In genomic region chr1:235068155-235069121, GRCh38 we compare ENCODE assay signal across 8 cellular contexts.
A peak's percentile ranks its signal among the peaks of the same experiment; 100 is the strongest.
DNase-seq lines count a peak whose midpoint lies in the region; ATAC-seq and TF ChIP-seq lines count a peak whose summit lies in the region.

No MANE protein-coding gene starts in this region.

- H3K9ac ChIP-seq in mammary epithelial cell (ENCODE audit: insufficient read depth, low read length) (peak overlapping the region; percentile 85), mesenchymal stem cell (ENCODE audit: low read length) (peak overlapping the region; percentile 66)

- H3K4me2 ChIP-seq in mammary epithelial cell (ENCODE audit: insufficient read depth, low read depth, low read length) (peak overlapping the region; percentile 68), mesenchymal stem cell (ENCODE audit: low read length, poor library complexity, severe bottlenecking) (no peak overlapping the region)

- peak overlapping the region; percentile 2 to 62 for H3K4ac ChIP-seq in mesenchymal stem cell (ENCODE audit: low read depth in 1 of 2, low read length in 2 of 2)

- H3K36me3 ChIP-seq in mammary epithelial cell (ENCODE audit: insufficient read depth, low read length) = no peaks in the 10 kb centered on the region
- no peaks in the 10 kb centered on the region for H3K36me3 ChIP-seq in mesenchymal stem cell (ENCODE audit: control insufficient read depth in 1 of 2, insufficient read depth in 2 of 2, low read depth in 1 of 2, low read length in 2 of 2)
- no peaks in the 10 kb centered on the region for H3K36me3 ChIP-seq in urinary bladder (ENCODE audit: insufficient read depth)

- H3K27ac ChIP-seq in mammary epithelial cell (ENCODE audit: insufficient read depth, low read depth, low read length) (peak overlapping the region; percentile 97), mesenchymal stem cell (ENCODE audit: low read length, poor library complexity, severe bottlenecking) (no peak overlapping the region), urinary bladder (ENCODE audit: low read depth) (peak overlapping the region; percentile 44)

- peaks cover 24% of the 10 kb centered on the region for H3K4me1 Mint-ChIP-seq in activated naive CD8-positive, alpha-beta T cell treated with anti-CD3 and anti-CD28 coated beads, Interleukin-2, amount 50 U/mL, for 24 hours
- peaks cover 10% of the 10 kb centered on the region for H3K4me1 Mint-ChIP-seq in activated naive CD8-positive, alpha-beta T cell treated with anti-CD3 and anti-CD28 coated beads for 36 hours

- no peaks in the 10 kb centered on the region for H3K27me3 ChIP-seq in mammary epithelial cell (ENCODE audit: insufficient read depth, low read length)
- no peaks in the 10 kb centered on the region for H3K27me3 ChIP-seq in mesenchymal stem cell (ENCODE audit: control insufficient read depth in 1 of 2, insufficient read depth in 1 of 2, low read length in 2 of 2)

- in situ Hi-C loops in mammary epithelial cell (cut with MboI; ENCODE audit: low sequenced_read_pairs in 2 of 2) = loop anchor here in 1 of 2 donors (5.0 to 10.0 kb wide), 2 partner anchors 51 to 344 kb away; no protein-coding TSS in a partner anchor

- peak overlapping the region; percentile 65 to 96 for H2BK12ac ChIP-seq in mesenchymal stem cell (ENCODE audit: low read length in 2 of 2)

- H2AK5ac ChIP-seq in mesenchymal stem cell (ENCODE audit: low read length, severe bottlenecking) = no peak overlapping the region

- TF ChIP-seq CTCF in mammary epithelial cell (conservative IDR thresholded peaks at IDR 0.05 in 1 of 2, IDR thresholded peaks at IDR 0.05 in 1 of 2; ENCODE audit: extremely low read depth in 1 of 2, insufficient read depth in 1 of 2, low read depth in 1 of 2, low read length in 2 of 2) = no peak

- H2BK5ac ChIP-seq in mesenchymal stem cell (ENCODE audit: low read depth, low read length, poor library complexity, severe bottlenecking) = no peak overlapping the region

- H2AFZ ChIP-seq in mammary epithelial cell (ENCODE audit: low read depth, low read length) (no peak overlapping the region), mesenchymal stem cell (ENCODE audit: low read depth, low read length) (no peak overlapping the region)

- 24% methylated on average over 15 of the region's 19 CpGs for WGBS in mammary epithelial cell (ENCODE audit: low coverage, missing lambda C conversion rate)
- WGBS in mesenchymal stem cell = 56% methylated on average over 19 of the region's 19 CpGs
- 77% methylated on average over 19 of the region's 19 CpGs for WGBS in urinary bladder

- no peaks in the 10 kb centered on the region for H3K27me3 Mint-ChIP-seq in activated naive CD8-positive, alpha-beta T cell treated with anti-CD3 and anti-CD28 coated beads, Interleukin-2, amount 50 U/mL, for 24 hours
- H3K27me3 Mint-ChIP-seq in activated naive CD8-positive, alpha-beta T cell treated with anti-CD3 and anti-CD28 coated beads for 36 hours = no peaks in the 10 kb centered on the region

- dilution Hi-C loops in mammary epithelial cell (cut with HindIII; ENCODE audit: low sequenced_read_pairs) = loop anchor here (5.0 kb wide), 1 partner anchor 51 kb away; no protein-coding TSS in a partner anchor

- H2BK15ac ChIP-seq in mesenchymal stem cell (ENCODE audit: low read depth, poor library complexity, severe bottlenecking) = peak overlapping the region; percentile 66

- H3K79me2 ChIP-seq in mammary epithelial cell (ENCODE audit: insufficient read depth, low read length) = no peaks in the 10 kb centered on the region

- H3K36me3 Mint-ChIP-seq in activated naive CD8-positive, alpha-beta T cell treated with anti-CD3 and anti-CD28 coated beads, Interleukin-2, amount 50 U/mL, for 24 hours (ENCODE audit: low read depth) = no peaks in the 10 kb centered on the region
- H3K36me3 Mint-ChIP-seq in activated naive CD8-positive, alpha-beta T cell treated with anti-CD3 and anti-CD28 coated beads for 36 hours = no peaks in the 10 kb centered on the region

- H3K79me1 ChIP-seq in mesenchymal stem cell (replicated peaks; ENCODE audit: low read length, poor library complexity, severe bottlenecking) = no peaks in the 10 kb centered on the region

- intact Hi-C loops in mammary epithelial cell (cut with micrococcal nuclease) = loop anchor here (1.0 to 5.0 kb wide), 4 partner anchors 141 to 456 kb away; no protein-coding TSS in a partner anchor

- H3K4me3 ChIP-seq in mammary epithelial cell (replicated peaks in 1 of 3; ENCODE audit: insufficient read depth in 1 of 3, low read depth in 2 of 3, low read length in 3 of 3) = no peak overlapping the region
- H3K4me3 ChIP-seq in mesenchymal stem cell (ENCODE audit: insufficient read depth in 1 of 2, low read depth in 1 of 2, low read length in 2 of 2) = peak overlapping the region in 1 of 2 experiments; percentile 21
- no peak overlapping the region for H3K4me3 ChIP-seq in urinary bladder (ENCODE audit: low read depth, low read length)

- peak overlapping the region in 1 of 2 experiments; percentile 66 for H3K14ac ChIP-seq in mesenchymal stem cell (ENCODE audit: low read length in 2 of 2)

- H3K4me3 Mint-ChIP-seq in activated naive CD8-positive, alpha-beta T cell treated with anti-CD3 and anti-CD28 coated beads, Interleukin-2, amount 50 U/mL, for 24 hours = peak overlapping the region; percentile 7
- H3K4me3 Mint-ChIP-seq in activated naive CD8-positive, alpha-beta T cell treated with anti-CD3 and anti-CD28 coated beads for 36 hours = no peak overlapping the region

- H3K18ac ChIP-seq in mesenchymal stem cell (ENCODE audit: low read depth in 1 of 2, low read length in 2 of 2) = peak overlapping the region; percentile 6 to 92

- CTCF ChIA-PET in mammary epithelial cell (lab: Charles Lee; ENCODE audit: low non-redundant PET) = no interaction called here

- H4K91ac ChIP-seq in mesenchymal stem cell (ENCODE audit: low read length) = peak overlapping the region; percentile 36

- no peaks in the 10 kb centered on the region for H3K9me3 ChIP-seq in mammary epithelial cell (replicated peaks; ENCODE audit: insufficient read depth, low read length)
- no peaks in the 10 kb centered on the region for H3K9me3 ChIP-seq in mesenchymal stem cell (ENCODE audit: control insufficient read depth, low read length)

- DNase-seq in activated naive CD8-positive, alpha-beta T cell treated with anti-CD3 and anti-CD28 coated beads, Interleukin-2, amount 50 U/mL, for 24 hours = no peak
- DNase-seq in activated naive CD8-positive, alpha-beta T cell treated with anti-CD3 and anti-CD28 coated beads for 36 hours = no peak
- peak; percentile 100 for DNase-seq in mammary epithelial cell
- peak; percentile 65 for DNase-seq in mesenchymal stem cell
- DNase-seq in pons (ENCODE audit: low spot score) = no peak
- no peak for DNase-seq in iPS-NIHi7 (ENCODE audit: extremely low spot score)

- H4K20me1 ChIP-seq in mammary epithelial cell (ENCODE audit: insufficient read depth, low read length) = no peaks in the 10 kb centered on the region

- ATAC-seq in activated naive CD8-positive, alpha-beta T cell treated with anti-CD3 and anti-CD28 coated beads, Interleukin-2, amount 50 U/mL, for 24 hours = no peak
- no peak for ATAC-seq in HG03039 (IDR thresholded peaks at IDR 0.05; ENCODE audit: unreplicated experiment)

- H4K8ac ChIP-seq in mesenchymal stem cell (ENCODE audit: low read length) = peak overlapping the region; percentile 16

- no peak overlapping the region for H3K27ac Mint-ChIP-seq in activated naive CD8-positive, alpha-beta T cell treated with anti-CD3 and anti-CD28 coated beads, Interleukin-2, amount 50 U/mL, for 24 hours
- H3K27ac Mint-ChIP-seq in activated naive CD8-positive, alpha-beta T cell treated with anti-CD3 and anti-CD28 coated beads for 36 hours = no peak overlapping the region

- TSS peak; percentile 98 for BruUV-seq in mammary epithelial cell (replicated peaks; lab: Mats Ljungman, UMichigan)

- no peak overlapping the region for H3K23ac ChIP-seq in mesenchymal stem cell (ENCODE audit: low read length in 2 of 2)

- H3K4me1 ChIP-seq in mammary epithelial cell (ENCODE audit: insufficient read depth, low read length) = peaks cover 41% of the 10 kb centered on the region
- H3K4me1 ChIP-seq in mesenchymal stem cell (ENCODE audit: control insufficient read depth, insufficient read depth, low read depth, low read length) = peaks cover 21% of the 10 kb centered on the region
- no peaks in the 10 kb centered on the region for H3K4me1 ChIP-seq in urinary bladder (ENCODE audit: insufficient read depth)

- no peak overlapping the region for H2BK120ac ChIP-seq in mesenchymal stem cell (ENCODE audit: low read depth, low read length)

- H3K9me3 Mint-ChIP-seq in activated naive CD8-positive, alpha-beta T cell treated with anti-CD3 and anti-CD28 coated beads, Interleukin-2, amount 50 U/mL, for 24 hours = no peaks in the 10 kb centered on the region
- H3K9me3 Mint-ChIP-seq in activated naive CD8-positive, alpha-beta T cell treated with anti-CD3 and anti-CD28 coated beads for 36 hours = no peaks in the 10 kb centered on the region

Comparison
In these comparisons a context has a peak if more than half of its experiments do, and no peak if none do; other contexts are left out.
1. DNase-seq: peak in mammary epithelial cell (single experiment) and mesenchymal stem cell (single experiment); none in activated naive CD8-positive, alpha-beta T cell treated with anti-CD3 and anti-CD28 coated beads, Interleukin-2, amount 50 U/mL, for 24 hours (single experiment), activated naive CD8-positive, alpha-beta T cell treated with anti-CD3 and anti-CD28 coated beads for 36 hours (single experiment), pons (single experiment) and iPS-NIHi7 (single experiment).